Comparison of ENCODE assay signal across 10 cellular contexts in the genomic region with DNA sequence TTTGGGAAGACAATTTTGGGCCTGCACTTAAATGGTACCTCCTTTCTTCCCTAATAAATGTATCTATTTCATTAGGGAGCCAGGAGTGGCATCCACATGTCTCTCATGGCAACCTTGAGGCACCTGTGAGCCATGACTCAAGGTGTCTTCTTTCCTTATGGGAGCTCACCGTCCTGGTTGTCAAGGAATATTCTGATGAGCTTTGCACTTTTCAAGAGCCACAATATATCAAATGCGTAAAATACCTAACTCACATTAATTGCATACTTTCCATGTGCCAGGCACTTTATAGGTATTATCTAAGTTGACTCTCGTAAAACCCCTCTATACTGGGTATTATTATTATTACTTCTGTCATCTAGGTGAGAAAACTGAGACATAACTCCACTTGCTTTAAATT. TPM values are rescaled to one million over a fixed set of nuclear protein-coding genes. Genes with fewer than 3 reads are reported as not detected.
"Had no signal": no experiment of that assay in that cellular context is flagged by ENCODE, and none has a peak within 500 bp of the region (broad histone marks: within the 10 kb centered on the region; RNA-seq: fewer than 3 reads in every experiment).

No MANE protein-coding gene starts in this region.

- H3K4me3 ChIP-seq: GM23248, GM23338, HAP-1 had no signal

- H3K27ac ChIP-seq: GM23248 had no signal

- H3K4me1 ChIP-seq: HAP-1 had no signal

- H3K36me3 ChIP-seq: HAP-1 had no signal

- H2AFZ ChIP-seq: GM23248, GM23338 had no signal

- H3K9ac ChIP-seq: GM23248 had no signal

- H3K4me2 ChIP-seq: GM23338 had no signal

- FAIRE-seq: H1, H54 had no signal

- H3K9me3 ChIP-seq: HAP-1 had no signal

- DNase-seq: GM23248, GOT3, H9, HCEC 1CT, HFFc6 had no signal

- ATAC-seq: GM23338, HCT116 had no signal

RNA-seq across cellular contexts. Expression of a gene that starts 32.5 kb away (rescaled TPM):
- total RNA-seq: GM23248, GM23338, H1, H9, HFFc6 had no signal
- polyA plus RNA-seq: GM23338, H1 had no signal
